Comparison of ENCODE assay signal across 9 cellular contexts in the genomic region with DNA sequence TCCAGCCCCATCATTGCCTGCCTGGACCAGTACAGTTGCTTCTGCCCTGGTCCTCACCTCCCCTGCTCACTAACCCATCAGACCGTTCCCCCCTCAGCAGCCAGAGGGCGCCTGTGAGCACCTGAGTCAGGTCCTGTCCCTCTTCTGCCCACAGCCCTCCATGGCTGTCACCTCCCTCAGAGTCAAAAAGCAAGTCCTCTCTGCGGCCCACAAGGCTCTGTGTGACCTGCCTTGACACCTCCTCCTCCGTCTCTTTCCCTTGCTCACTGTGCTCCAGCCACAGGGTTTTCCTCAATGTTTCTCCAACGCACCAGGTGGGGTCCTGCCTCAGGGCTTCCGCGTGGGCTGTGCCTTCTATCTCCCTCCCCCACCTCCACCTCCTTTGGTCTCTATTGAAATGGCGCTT. TPM values are rescaled to one million over a fixed set of nuclear protein-coding genes. Genes with fewer than 3 reads are reported as not detected.
DNase-seq lines count a peak whose midpoint lies in the region; ATAC-seq and TF ChIP-seq lines count a peak whose summit lies in the region.
"Had no signal": no experiment of that assay in that cellular context is flagged by ENCODE, and none has a peak within 500 bp of the region (broad histone marks: within the 10 kb centered on the region; RNA-seq: fewer than 3 reads in every experiment).

No MANE protein-coding gene starts in this region.

- H3K36me3 ChIP-seq in endodermal cell (ENCODE audit: control insufficient read depth, insufficient read depth, low read length): no peaks in the 10 kb centered on the region
- no peaks in the 10 kb centered on the region for H3K36me3 ChIP-seq in neural progenitor cell
- H3K36me3 ChIP-seq in suprapubic skin: no peaks in the 10 kb centered on the region

- CTCF ChIA-PET in CD4-positive, alpha-beta T cell (lab: Charles Lee): no interaction called here
- CTCF ChIA-PET in activated B cell treated with CpG ODN at 0.5 μM for 24 hours (lab: Charles Lee): no interaction called here

- H3K36me3 Mint-ChIP-seq in CD4-positive, alpha-beta T cell (ENCODE audit: low read depth): no peaks in the 10 kb centered on the region
- H3K36me3 Mint-ChIP-seq in HFFc6 (ENCODE audit: low read depth) (no peaks in the 10 kb centered on the region), activated B cell treated with CpG ODN at 0.5 μM for 24 hours (ENCODE audit: low read depth) (no peaks in the 10 kb centered on the region), endodermal cell (ENCODE audit: low read depth) (no peaks in the 10 kb centered on the region), neural progenitor cell (no peaks in the 10 kb centered on the region)
- H3K36me3 Mint-ChIP-seq: immature natural killer cell had no signal

- DNase-seq in CD4-positive, alpha-beta T cell: peak in 9 of 10 experiments; percentile 9 to 36 (median 15)
- DNase-seq in HFFc6: peak; percentile 15
- peak; percentile 18 for DNase-seq in activated B cell treated with CpG ODN at 0.5 μM for 24 hours
- DNase-seq in endodermal cell: peak; percentile 96
- peak; percentile 73 for DNase-seq in neural progenitor cell (ENCODE audit: low spot score)
- DNase-seq in suprapubic skin (ENCODE audit: low spot score in 2 of 2): no peak
- no peak for DNase-seq in foreskin melanocyte

- no peak overlapping the region for H3K9ac ChIP-seq in endodermal cell (ENCODE audit: extremely low read depth, low read length, poor library complexity, severe bottlenecking)
- H3K9ac ChIP-seq in neural progenitor cell: no peak overlapping the region

- no peaks in the 10 kb centered on the region for H3K4me1 Mint-ChIP-seq in CD4-positive, alpha-beta T cell (ENCODE audit: low read depth)
- H3K4me1 Mint-ChIP-seq in HFFc6 (ENCODE audit: low read depth): no peaks in the 10 kb centered on the region
- H3K4me1 Mint-ChIP-seq in activated B cell treated with CpG ODN at 0.5 μM for 24 hours: no peaks in the 10 kb centered on the region
- no peaks in the 10 kb centered on the region for H3K4me1 Mint-ChIP-seq in endodermal cell
- no peaks in the 10 kb centered on the region for H3K4me1 Mint-ChIP-seq in neural progenitor cell
- H3K4me1 Mint-ChIP-seq: immature natural killer cell had no signal

- peak; percentile 23 for TF ChIP-seq CTCF in CD4-positive, alpha-beta T cell (IDR thresholded peaks at IDR 0.05)
- TF ChIP-seq CTCF in HFFc6 (IDR thresholded peaks at IDR 0.05) (peak; percentile 78), activated B cell treated with CpG ODN at 0.5 μM for 24 hours (IDR thresholded peaks at IDR 0.05) (no peak), endodermal cell (conservative IDR thresholded peaks at IDR 0.05) (peak; percentile 91), neural progenitor cell (IDR thresholded peaks at IDR 0.05) (peak; percentile 80), suprapubic skin (IDR thresholded peaks at IDR 0.05) (peak in 1 of 2 donors; percentile 35)

- H3K9me3 ChIP-seq in CD4-positive, alpha-beta T cell (ENCODE audit: control insufficient read depth, low read length): no peaks in the 10 kb centered on the region
- no peaks in the 10 kb centered on the region for H3K9me3 ChIP-seq in endodermal cell (ENCODE audit: control insufficient read depth, low read length)
- no peaks in the 10 kb centered on the region for H3K9me3 ChIP-seq in neural progenitor cell (ENCODE audit: low read depth)
- no peaks in the 10 kb centered on the region for H3K9me3 ChIP-seq in suprapubic skin

- no peaks in the 10 kb centered on the region for H3K9me3 Mint-ChIP-seq in CD4-positive, alpha-beta T cell
- H3K9me3 Mint-ChIP-seq in HFFc6 (no peaks in the 10 kb centered on the region), activated B cell treated with CpG ODN at 0.5 μM for 24 hours (no peaks in the 10 kb centered on the region), endodermal cell (no peaks in the 10 kb centered on the region), neural progenitor cell (no peaks in the 10 kb centered on the region)
- H3K9me3 Mint-ChIP-seq: immature natural killer cell had no signal

- no peak overlapping the region for H3K27ac ChIP-seq in CD4-positive, alpha-beta T cell (ENCODE audit: low read depth, low read length)
- no peak overlapping the region for H3K27ac ChIP-seq in endodermal cell (ENCODE audit: low read depth, low read length)
- no peak overlapping the region for H3K27ac ChIP-seq in neural progenitor cell
- H3K27ac ChIP-seq in suprapubic skin: no peak overlapping the region

- H4K20me1 ChIP-seq in neural progenitor cell (ENCODE audit: low read depth): no peaks in the 10 kb centered on the region

- H3K79me2 ChIP-seq in neural progenitor cell (ENCODE audit: low read depth): no peaks in the 10 kb centered on the region

- H3K27me3 ChIP-seq in CD4-positive, alpha-beta T cell (ENCODE audit: control insufficient read depth, insufficient read depth, low read length): no peaks in the 10 kb centered on the region
- H3K27me3 ChIP-seq in endodermal cell (ENCODE audit: control insufficient read depth, insufficient read depth, low read length, poor library complexity, severe bottlenecking) (peaks cover 44% of the 10 kb centered on the region), neural progenitor cell (peaks cover 59% of the 10 kb centered on the region), suprapubic skin (peaks cover 29% of the 10 kb centered on the region)

- TF ChIP-seq EP300 in suprapubic skin (IDR thresholded peaks at IDR 0.05): no peak

- POLR2A ChIA-PET in CD4-positive, alpha-beta T cell (lab: Charles Lee): no interaction called here
- POLR2A ChIA-PET in activated B cell treated with CpG ODN at 0.5 μM for 24 hours (lab: Charles Lee): no interaction called here

- H3K4me1 ChIP-seq in endodermal cell (ENCODE audit: control insufficient read depth, insufficient read depth, low read length): no peaks in the 10 kb centered on the region
- peaks cover under 1% of the 10 kb centered on the region for H3K4me1 ChIP-seq in neural progenitor cell
- no peaks in the 10 kb centered on the region for H3K4me1 ChIP-seq in suprapubic skin

- no peak overlapping the region for H3K4me2 ChIP-seq in neural progenitor cell

- H3F3A ChIP-seq in neural progenitor cell (ENCODE audit: low read depth): peaks cover 14% of the 10 kb centered on the region

- H2AFZ ChIP-seq in neural progenitor cell (replicated peaks): no peak overlapping the region

- peaks cover 13% of the 10 kb centered on the region for H3K27me3 Mint-ChIP-seq in CD4-positive, alpha-beta T cell
- H3K27me3 Mint-ChIP-seq in HFFc6 (ENCODE audit: insufficient read depth) (peaks cover 10% of the 10 kb centered on the region), activated B cell treated with CpG ODN at 0.5 μM for 24 hours (no peaks in the 10 kb centered on the region), endodermal cell (ENCODE audit: insufficient read depth) (peaks cover 35% of the 10 kb centered on the region), neural progenitor cell (ENCODE audit: insufficient read depth, low read depth) (peaks cover 6% of the 10 kb centered on the region)

- TF ChIP-seq POLR2A in suprapubic skin (IDR thresholded peaks at IDR 0.05): no peak

- H3K27ac Mint-ChIP-seq in CD4-positive, alpha-beta T cell: no peak overlapping the region
- no peak overlapping the region for H3K27ac Mint-ChIP-seq in HFFc6
- H3K27ac Mint-ChIP-seq in activated B cell treated with CpG ODN at 0.5 μM for 24 hours: no peak overlapping the region
- no peak overlapping the region for H3K27ac Mint-ChIP-seq in endodermal cell
- H3K27ac Mint-ChIP-seq in neural progenitor cell: no peak overlapping the region
- H3K27ac Mint-ChIP-seq: immature natural killer cell had no signal

- H3K4me3 ChIP-seq in endodermal cell (ENCODE audit: low read length) (no peak overlapping the region), neural progenitor cell (no peak overlapping the region), suprapubic skin (no peak overlapping the region)

- intact Hi-C loops in CD4-positive, alpha-beta T cell (cut with DNase I, micrococcal nuclease): no loop called here
- intact Hi-C loops in activated B cell treated with CpG ODN at 0.5 μM for 24 hours (cut with micrococcal nuclease): no loop called here

- ATAC-seq in CD4-positive, alpha-beta T cell (ENCODE audit: poor library complexity): no peak
- peak; percentile 42 for ATAC-seq in activated B cell treated with CpG ODN at 0.5 μM for 24 hours (ENCODE audit: low read depth)
- ATAC-seq in GM18861 (IDR thresholded peaks at IDR 0.05; ENCODE audit: unreplicated experiment): no peak

- H3K4me3 Mint-ChIP-seq in CD4-positive, alpha-beta T cell: no peak overlapping the region
- no peak overlapping the region for H3K4me3 Mint-ChIP-seq in HFFc6
- no peak overlapping the region for H3K4me3 Mint-ChIP-seq in activated B cell treated with CpG ODN at 0.5 μM for 24 hours
- H3K4me3 Mint-ChIP-seq in endodermal cell: no peak overlapping the region
- no peak overlapping the region for H3K4me3 Mint-ChIP-seq in neural progenitor cell
- H3K4me3 Mint-ChIP-seq: immature natural killer cell had no signal

- 31 to 33% methylated on average over 6 to 8 of the region's 8 CpGs for WGBS in endodermal cell (ENCODE audit: insufficient coverage in 1 of 2, insufficient read length in 1 of 2), 2 experiments
- WGBS in suprapubic skin: 28% methylated on average over 8 of the region's 8 CpGs

RNA-seq across cellular contexts. Expression of a gene that starts 29.4 kb away (rescaled TPM):
- 1 to 10 TPM; 5.3 to 6.3 TPM for total RNA-seq in CD4-positive, alpha-beta T cell
- total RNA-seq in HFFc6 (2021; fragmentation: NEBNext Ultra II Directional; extraction: Animal tissue kit (Norgen Biotek cat#: 25700)): 100 to 1,000 TPM in 2 of 6 experiments, 10 to 100 TPM in 4; 78.4 to 102 (median 96.8) TPM
- total RNA-seq in activated B cell treated with CpG ODN at 0.5 μM for 24 hours (2.5 and 3.4 TPM in 2 replicates), endodermal cell (100 to 1,000 TPM; 226 to 248 TPM), neural progenitor cell (ENCODE audit: low replicate concordance) (167 and 403 TPM in 2 replicates), suprapubic skin (100 to 1,000 TPM; 116 to 182 (median 159) TPM)
- polyA plus RNA-seq in endodermal cell (2013, experiment 1 of 2): 178 TPM
- 175 TPM for polyA plus RNA-seq in endodermal cell (2013, experiment 2 of 2)

Comparison
In these comparisons a context has a peak if more than half of its experiments do, and no peak if none do; other contexts are left out.
1. DNase-seq: peak in CD4-positive, alpha-beta T cell (9 of 10), HFFc6 (single experiment), activated B cell treated with CpG ODN at 0.5 μM for 24 hours (single experiment), endodermal cell (single experiment) and neural progenitor cell (single experiment); none in suprapubic skin (0 of 2) and foreskin melanocyte (single experiment).
2. RNA of a gene that starts 29.4 kb away (total RNA-seq): 226 to 248 TPM in endodermal cell, 116 to 182 TPM in suprapubic skin, 167 to 403 TPM in neural progenitor cell and 78.4 to 102 TPM in HFFc6; 5.3 to 6.3 TPM in CD4-positive, alpha-beta T cell and 2.5 to 3.4 TPM in activated B cell treated with CpG ODN at 0.5 μM for 24 hours; every median in the first group is over 10 times any median in the second.